Comparison of ENCODE assay signal across 27 cellular contexts in genomic region chr17:33220031-33220430, GRCh38.
"Had no signal": no experiment of that assay in that cellular context is flagged by ENCODE, and none has a peak within 500 bp of the region (broad histone marks: within the 10 kb centered on the region; RNA-seq: fewer than 3 reads in every experiment).

No MANE protein-coding gene starts in this region.

- H3K4me2 ChIP-seq: smooth muscle cell had no signal

- H3K36me3 ChIP-seq: left ventricle myocardium inferior, pancreas, prostate gland, tibial nerve, uterus had no signal

- H3K4me3 Mint-ChIP-seq: naive thymus-derived CD8-positive, alpha-beta T cell; nephron; neural crest cell; stimulated activated memory B cell treated with anti-CD40 and anti-IgM and Interleukin-4, amounts not matched to agents 10 μg/mL and 1 μg/mL and 100 μg/mL, for 72 hours; stimulated activated naive CD8-positive, alpha-beta T cell treated with anti-CD3 and anti-CD28 coated beads, Interleukin-15, amount 100 ng/mL, for 72 hours; type B pancreatic cell had no signal

- H3K27me3 ChIP-seq: pancreas, tibial nerve, uterus had no signal

- H3K27ac ChIP-seq: left ventricle myocardium inferior, pancreas, prostate gland, tibial nerve, uterus had no signal

- H3K27ac Mint-ChIP-seq: naive thymus-derived CD8-positive, alpha-beta T cell; nephron; stimulated activated memory B cell treated with anti-CD40 and anti-IgM and Interleukin-4, amounts not matched to agents 10 μg/mL and 1 μg/mL and 100 μg/mL, for 72 hours; stimulated activated naive CD8-positive, alpha-beta T cell treated with anti-CD3 and anti-CD28 coated beads, Interleukin-15, amount 100 ng/mL, for 72 hours; type B pancreatic cell had no signal

- H3K36me3 Mint-ChIP-seq: naive thymus-derived CD8-positive, alpha-beta T cell; stimulated activated memory B cell treated with anti-CD40 and anti-IgM and Interleukin-4, amounts not matched to agents 10 μg/mL and 1 μg/mL and 100 μg/mL, for 72 hours; type B pancreatic cell had no signal

- H3K4me1 ChIP-seq: left ventricle myocardium inferior, pancreas, prostate gland, uterus had no signal

- ATAC-seq: mucosa of descending colon; naive thymus-derived CD8-positive, alpha-beta T cell; pancreas; right cardiac atrium; sciatic nerve; stimulated activated memory B cell treated with anti-CD40 and anti-IgM and Interleukin-4, amounts not matched to agents 10 μg/mL and 1 μg/mL and 100 μg/mL, for 72 hours; stimulated activated naive CD8-positive, alpha-beta T cell treated with anti-CD3 and anti-CD28 coated beads, Interleukin-15, amount 100 ng/mL, for 72 hours had no signal

- H3K9me3 Mint-ChIP-seq: nephron; neural crest cell; stimulated activated memory B cell treated with anti-CD40 and anti-IgM and Interleukin-4, amounts not matched to agents 10 μg/mL and 1 μg/mL and 100 μg/mL, for 72 hours; stimulated activated naive CD8-positive, alpha-beta T cell treated with anti-CD3 and anti-CD28 coated beads, Interleukin-15, amount 100 ng/mL, for 72 hours; type B pancreatic cell had no signal

- DNase-seq: islet precursor cell; left ventricle myocardium inferior; mesendoderm; midbrain; mucosa of descending colon; naive thymus-derived CD8-positive, alpha-beta T cell; nucleus accumbens; pancreas; retina; right cardiac atrium; stimulated activated CD4-positive, alpha-beta T cell treated with anti-CD3 and anti-CD28 coated beads, Interleukin-1b, Interleukin-23, amount 100 ng/mL, for 48 hours; stimulated activated CD4-positive, alpha-beta T cell treated with anti-CD3 and anti-CD28 coated beads, Interleukin-2, amount 100 ng/mL, for 48 hours; stimulated activated CD4-positive, alpha-beta T cell treated with anti-CD3 and anti-CD28 coated beads, Interleukin-4, amount 100 ng/mL, for 4 hours; stimulated activated CD8-positive, alpha-beta memory T cell treated with anti-CD3 and anti-CD28 coated beads, Interleukin-4, amount 100 ng/mL, for 48 hours; stimulated activated naive CD4-positive, alpha-beta T cell treated with Interleukin-2 at 50 U/mL for 16 hours; stimulated activated naive CD8-positive, alpha-beta T cell treated with anti-CD3 and anti-CD28 coated beads, Interleukin-15, amount 100 ng/mL, for 72 hours; substantia nigra; uterus had no signal

- H3K4me1 Mint-ChIP-seq: neural crest cell; stimulated activated memory B cell treated with anti-CD40 and anti-IgM and Interleukin-4, amounts not matched to agents 10 μg/mL and 1 μg/mL and 100 μg/mL, for 72 hours; stimulated activated naive CD8-positive, alpha-beta T cell treated with anti-CD3 and anti-CD28 coated beads, Interleukin-15, amount 100 ng/mL, for 72 hours had no signal

- H3K9me3 ChIP-seq: left ventricle myocardium inferior, mucosa of descending colon, pancreas, prostate gland, tibial nerve, uterus had no signal

- H3K4me3 ChIP-seq: left ventricle myocardium inferior, lung, mucosa of descending colon, pancreas, prostate gland, smooth muscle cell, tibial nerve, uterus had no signal
